8 cellular contexts compared by ENCODE assay signal in the genomic region with DNA sequence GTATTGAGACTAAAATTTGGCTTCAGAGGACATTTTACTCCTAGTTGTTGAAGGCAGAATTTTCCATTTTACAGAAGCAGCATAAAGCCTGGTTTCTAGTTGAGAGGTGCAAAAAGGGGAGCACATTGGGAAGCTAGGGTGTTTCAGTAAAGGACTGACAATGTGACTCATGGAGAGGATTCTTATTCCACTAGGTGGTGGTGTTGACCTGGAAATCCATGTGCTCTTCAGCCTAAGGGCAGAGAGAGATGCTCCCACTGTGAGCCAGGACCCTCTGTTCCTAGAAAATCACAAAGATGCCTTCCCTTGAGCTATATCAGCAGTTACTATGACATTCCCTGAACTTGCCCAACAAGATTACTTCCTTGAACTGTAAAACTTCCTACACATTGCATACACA.
DNase-seq lines count a peak whose midpoint lies in the region; ATAC-seq, FAIRE-seq and TF ChIP-seq lines count a peak whose summit lies in the region.

No MANE protein-coding gene starts in this region.

- H3K79me2 ChIP-seq in SK-N-SH (ENCODE audit: insufficient read depth): no peaks in the 10 kb centered on the region

- no peak overlapping the region for H3K27ac Mint-ChIP-seq in T-helper 2 cell treated with Interferon-gamma antibody and Interleukin-4, amounts not matched to agents 5 μg/mL and 100 μg/mL, for 36 hours

- H3K9me2 ChIP-seq in SK-N-SH: no peaks in the 10 kb centered on the region

- ATAC-seq in HG02759 (IDR thresholded peaks at IDR 0.05; ENCODE audit: unreplicated experiment): peak; percentile 73

- FAIRE-seq in D721Med (lab: Jason Lieb, UNC): no peak

- no peaks in the 10 kb centered on the region for H3K27me3 Mint-ChIP-seq in T-helper 2 cell treated with Interferon-gamma antibody and Interleukin-4, amounts not matched to agents 5 μg/mL and 100 μg/mL, for 36 hours (ENCODE audit: low read depth)

- H3K27ac ChIP-seq in SK-N-SH (ENCODE audit: low read depth in 2 of 2, low read length in 1 of 2): no peak overlapping the region

- TF ChIP-seq EP300 in SK-N-SH (IDR thresholded peaks at IDR 0.05; ENCODE audit: borderline replicate concordance in 1 of 2, low read depth in 1 of 2, low read length in 1 of 2): no peak

- H3F3A ChIP-seq in SK-N-SH (replicated peaks; ENCODE audit: insufficient read depth): no peaks in the 10 kb centered on the region

- H3K4me3 Mint-ChIP-seq in T-helper 2 cell treated with Interferon-gamma antibody and Interleukin-4, amounts not matched to agents 5 μg/mL and 100 μg/mL, for 36 hours: no peak overlapping the region

- H3K9ac ChIP-seq in SK-N-SH: no peak overlapping the region

- no peaks in the 10 kb centered on the region for H3K36me3 ChIP-seq in SK-N-SH (replicated peaks in 1 of 2; ENCODE audit: control insufficient read depth in 1 of 2, insufficient read depth in 2 of 2, low read length in 1 of 2)

- no peak overlapping the region for H3K4me3 ChIP-seq in SK-N-SH (ENCODE audit: low read depth in 2 of 2, low read length in 1 of 2)

- CTCF ChIA-PET in SK-N-SH (lab: Yijun Ruan, JAX): interaction anchor here (0.8 to 5.9 kb wide), 9 partner anchors 9 to 962 kb away, joined by 3 to 42 read pairs (median 6); no protein-coding TSS in a partner anchor

- no peaks in the 10 kb centered on the region for H3K4me1 ChIP-seq in SK-N-SH (ENCODE audit: control insufficient read depth in 1 of 2, insufficient read depth in 2 of 2, low read depth in 1 of 2, low read length in 1 of 2)

- H3K27me3 ChIP-seq in SK-N-SH (ENCODE audit: insufficient read depth): no peaks in the 10 kb centered on the region

- no peaks in the 10 kb centered on the region for H3K36me3 Mint-ChIP-seq in T-helper 2 cell treated with Interferon-gamma antibody and Interleukin-4, amounts not matched to agents 5 μg/mL and 100 μg/mL, for 36 hours (ENCODE audit: low read depth)

- H2AFZ ChIP-seq in SK-N-SH (ENCODE audit: low read depth): no peak overlapping the region

- H4K20me1 ChIP-seq in SK-N-SH (ENCODE audit: insufficient read depth): no peaks in the 10 kb centered on the region

- POLR2A ChIA-PET in SK-N-SH (lab: Yijun Ruan, JAX): no interaction called here

- DNase-seq in D721Med (ENCODE audit: insufficient read length, low spot score) (no peak), SK-N-SH (peak; percentile 10), kidney glomerular epithelial cell (lab: John Stamatoyannopoulos, UW) (peak; percentile 40), UCSD-AML1 (lab: John Stamatoyannopoulos, UW; ENCODE audit: unreplicated experiment) (no peak), NCI-H128 (lab: John Stamatoyannopoulos, UW; ENCODE audit: unreplicated experiment) (no peak)
- DNase-seq in T-helper 2 cell treated with Interferon-gamma antibody and Interleukin-4, amounts not matched to agents 5 μg/mL and 100 μg/mL, for 36 hours (ENCODE audit: low spot score): no peak
- DNase-seq in activated naive CD4-positive, alpha-beta T cell treated with anti-CD3 and anti-CD28 coated beads, Interleukin-2, amount 50 U/mL, for 16 hours: no peak

- peak; percentile 43 for TF ChIP-seq CTCF in D721Med (IDR thresholded peaks at IDR 0.05; ENCODE audit: insufficient read depth, missing control alignments)
- TF ChIP-seq CTCF in SK-N-SH (IDR thresholded peaks at IDR 0.05): peak; percentile 60

- TF ChIP-seq RAD21 in SK-N-SH (IDR thresholded peaks at IDR 0.05; ENCODE audit: low read length): peak; percentile 70

- peaks cover 9% of the 10 kb centered on the region for H3K9me3 Mint-ChIP-seq in T-helper 2 cell treated with Interferon-gamma antibody and Interleukin-4, amounts not matched to agents 5 μg/mL and 100 μg/mL, for 36 hours

- no peaks in the 10 kb centered on the region for H3K9me3 ChIP-seq in SK-N-SH

- H3K4me1 Mint-ChIP-seq in T-helper 2 cell treated with Interferon-gamma antibody and Interleukin-4, amounts not matched to agents 5 μg/mL and 100 μg/mL, for 36 hours (ENCODE audit: low read depth): no peaks in the 10 kb centered on the region

- no peak overlapping the region for H3K4me2 ChIP-seq in SK-N-SH

TF ChIP-seq in SK-N-SH, 30 proteins besides CTCF, POLR2A, EP300 and RAD21:
- TF ChIP-seq JUND (IDR thresholded peaks at IDR 0.05) (no peak), SMC3 (IDR thresholded peaks at IDR 0.05; ENCODE audit: low read depth, low read length) (peak; percentile 67)

Comparison
In these comparisons a context has a peak if more than half of its experiments do, and no peak if none do; other contexts are left out.
1. DNase-seq: peak in SK-N-SH (single experiment) and kidney glomerular epithelial cell (single experiment); none in D721Med (single experiment), UCSD-AML1 (single experiment), T-helper 2 cell treated with Interferon-gamma antibody and Interleukin-4, amounts not matched to agents 5 μg/mL and 100 μg/mL, for 36 hours (single experiment), activated naive CD4-positive, alpha-beta T cell treated with anti-CD3 and anti-CD28 coated beads, Interleukin-2, amount 50 U/mL, for 16 hours (single experiment) and NCI-H128 (single experiment).